1 cellular context compared by ENCODE assay signal in genomic region chr14:31024042-31024480, GRCh38.
TF ChIP-seq lines count a peak whose summit lies in the region.

No MANE protein-coding gene starts in this region.

TF ChIP-seq in HepG2, 621 proteins besides CTCF, POLR2A, EP300 and RAD21 (continued from another document and continues in another):
- TF ChIP-seq, protein P1, sequence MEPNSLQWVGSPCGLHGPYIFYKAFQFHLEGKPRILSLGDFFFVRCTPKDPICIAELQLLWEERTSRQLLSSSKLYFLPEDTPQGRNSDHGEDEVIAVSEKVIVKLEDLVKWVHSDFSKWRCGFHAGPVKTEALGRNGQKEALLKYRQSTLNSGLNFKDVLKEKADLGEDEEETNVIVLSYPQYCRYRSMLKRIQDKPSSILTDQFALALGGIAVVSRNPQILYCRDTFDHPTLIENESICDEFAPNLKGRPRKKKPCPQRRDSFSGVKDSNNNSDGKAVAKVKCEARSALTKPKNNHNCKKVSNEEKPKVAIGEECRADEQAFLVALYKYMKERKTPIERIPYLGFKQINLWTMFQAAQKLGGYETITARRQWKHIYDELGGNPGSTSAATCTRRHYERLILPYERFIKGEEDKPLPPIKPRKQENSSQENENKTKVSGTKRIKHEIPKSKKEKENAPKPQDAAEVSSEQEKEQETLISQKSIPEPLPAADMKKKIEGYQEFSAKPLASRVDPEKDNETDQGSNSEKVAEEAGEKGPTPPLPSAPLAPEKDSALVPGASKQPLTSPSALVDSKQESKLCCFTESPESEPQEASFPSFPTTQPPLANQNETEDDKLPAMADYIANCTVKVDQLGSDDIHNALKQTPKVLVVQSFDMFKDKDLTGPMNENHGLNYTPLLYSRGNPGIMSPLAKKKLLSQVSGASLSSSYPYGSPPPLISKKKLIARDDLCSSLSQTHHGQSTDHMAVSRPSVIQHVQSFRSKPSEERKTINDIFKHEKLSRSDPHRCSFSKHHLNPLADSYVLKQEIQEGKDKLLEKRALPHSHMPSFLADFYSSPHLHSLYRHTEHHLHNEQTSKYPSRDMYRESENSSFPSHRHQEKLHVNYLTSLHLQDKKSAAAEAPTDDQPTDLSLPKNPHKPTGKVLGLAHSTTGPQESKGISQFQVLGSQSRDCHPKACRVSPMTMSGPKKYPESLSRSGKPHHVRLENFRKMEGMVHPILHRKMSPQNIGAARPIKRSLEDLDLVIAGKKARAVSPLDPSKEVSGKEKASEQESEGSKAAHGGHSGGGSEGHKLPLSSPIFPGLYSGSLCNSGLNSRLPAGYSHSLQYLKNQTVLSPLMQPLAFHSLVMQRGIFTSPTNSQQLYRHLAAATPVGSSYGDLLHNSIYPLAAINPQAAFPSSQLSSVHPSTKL (CRISPR knock-in tag; IDR thresholded peaks at IDR 0.05): peak; percentile 89
- TF ChIP-seq DPF2 (CRISPR knock-in tag; IDR thresholded peaks at IDR 0.05; ENCODE audit: borderline replicate concordance, low read depth) (peak; percentile 56; the same call in 1 of the 2 replicates), SOX6 (IDR thresholded peaks at IDR 0.05) (no peak), SOX6 (CRISPR knock-in tag; IDR thresholded peaks at IDR 0.05) (0 out of 2 replicates have a peak, but pooled peaks have one; percentile 40), HNRNPH1 (optimal IDR thresholded peaks at IDR 0.05; ENCODE audit: low read depth, low read length) (no peak), YEATS2 (CRISPR knock-in tag; IDR thresholded peaks at IDR 0.05; ENCODE audit: borderline replicate concordance) (0 out of 2 replicates have a peak, but pooled peaks have one; percentile 24), ATF2 (CRISPR knock-in tag; IDR thresholded peaks at IDR 0.05) (peak; percentile 52; the same call in 1 of the 2 replicates), MLLT10 (CRISPR knock-in tag; IDR thresholded peaks at IDR 0.05) (0 out of 2 replicates have a peak, but pooled peaks have one; percentile 67), KAT8 (CRISPR knock-in tag; IDR thresholded peaks at IDR 0.05) (peak; percentile 73), BCL3 (CRISPR knock-in tag; IDR thresholded peaks at IDR 0.05) (no peak), HOXA5 (CRISPR knock-in tag; IDR thresholded peaks at IDR 0.05) (peak; percentile 78; the same call in 1 of the 2 replicates), SMARCE1 (IDR thresholded peaks at IDR 0.05; ENCODE audit: borderline replicate concordance) (peak; percentile 53; the same call in 1 of the 2 replicates), YEATS4 (CRISPR knock-in tag; IDR thresholded peaks at IDR 0.05; ENCODE audit: borderline replicate concordance) (peak; percentile 59), NKX3-1 (CRISPR knock-in tag; IDR thresholded peaks at IDR 0.05) (peak; percentile 68; the same call in 1 of the 2 replicates), GATAD1 (CRISPR knock-in tag; IDR thresholded peaks at IDR 0.05) (peak; percentile 6; the same call in 1 of the 2 replicates), CEBPG (CRISPR knock-in tag; IDR thresholded peaks at IDR 0.05) (peak; percentile 91), SOX13 (IDR thresholded peaks at IDR 0.05) (no peak), SOX13 (CRISPR knock-in tag; conservative IDR thresholded peaks at IDR 0.05 in 1 of 2, IDR thresholded peaks at IDR 0.05 in 1 of 2) (peak in 1 of 2 experiments; percentile 56; a peak in 2 of 4 replicates), HNRNPUL1 (IDR thresholded peaks at IDR 0.05; ENCODE audit: low read depth, low read length) (0 out of 2 replicates have a peak, but pooled peaks have one; percentile 57), HOMEZ (CRISPR knock-in tag; IDR thresholded peaks at IDR 0.05; ENCODE audit: low read depth) (peak; percentile 39; the same call in 1 of the 2 replicates), MAZ (IDR thresholded peaks at IDR 0.05; ENCODE audit: borderline replicate concordance, low read depth, low read length) (no peak), MAZ (CRISPR knock-in tag; IDR thresholded peaks at IDR 0.05; ENCODE audit: low read depth) (no peak), MED1 (CRISPR knock-in tag; IDR thresholded peaks at IDR 0.05) (peak; percentile 62), HMGA1 (CRISPR knock-in tag; conservative IDR thresholded peaks at IDR 0.05) (no peak), ZNF580 (CRISPR knock-in tag; IDR thresholded peaks at IDR 0.05; ENCODE audit: borderline replicate concordance, low read depth) (no peak), MTA3 (CRISPR knock-in tag; IDR thresholded peaks at IDR 0.05) (no peak), MAFF (IDR thresholded peaks at IDR 0.05; ENCODE audit: low read depth, low read length) (no peak), FOXK1 (CRISPR knock-in tag; IDR thresholded peaks at IDR 0.05; ENCODE audit: borderline replicate concordance, low read depth) (peak; percentile 52; the same call in 1 of the 2 replicates), CHD2 (IDR thresholded peaks at IDR 0.05; ENCODE audit: low read depth, low read length) (no peak), FOXJ3 (CRISPR knock-in tag; IDR thresholded peaks at IDR 0.05; ENCODE audit: borderline replicate concordance) (peak; percentile 71; the same call in 1 of the 2 replicates), NCOA2 (CRISPR knock-in tag; IDR thresholded peaks at IDR 0.05) (peak; percentile 11; the same call in 1 of the 2 replicates), ESRRA (CRISPR knock-in tag; IDR thresholded peaks at IDR 0.05; ENCODE audit: low read depth) (0 out of 2 replicates have a peak, but pooled peaks have one; percentile 54), SMYD3 (CRISPR knock-in tag; IDR thresholded peaks at IDR 0.05) (0 out of 2 replicates have a peak, but pooled peaks have one; percentile 29), HBP1 (CRISPR knock-in tag; IDR thresholded peaks at IDR 0.05; ENCODE audit: low read depth) (0 out of 2 replicates have a peak, but pooled peaks have one; percentile 6), CREM (IDR thresholded peaks at IDR 0.05) (peak; percentile 21; the same call in 1 of the 2 replicates), CREM (CRISPR knock-in tag; IDR thresholded peaks at IDR 0.05) (no peak), ARID3A (IDR thresholded peaks at IDR 0.05; ENCODE audit: low read depth, low read length) (peak; percentile 34; the same call in 1 of the 2 replicates), MLXIP (CRISPR knock-in tag; IDR thresholded peaks at IDR 0.05; ENCODE audit: borderline replicate concordance) (peak; percentile 43; the same call in 1 of the 2 replicates)
- TF ChIP-seq, protein P2, sequence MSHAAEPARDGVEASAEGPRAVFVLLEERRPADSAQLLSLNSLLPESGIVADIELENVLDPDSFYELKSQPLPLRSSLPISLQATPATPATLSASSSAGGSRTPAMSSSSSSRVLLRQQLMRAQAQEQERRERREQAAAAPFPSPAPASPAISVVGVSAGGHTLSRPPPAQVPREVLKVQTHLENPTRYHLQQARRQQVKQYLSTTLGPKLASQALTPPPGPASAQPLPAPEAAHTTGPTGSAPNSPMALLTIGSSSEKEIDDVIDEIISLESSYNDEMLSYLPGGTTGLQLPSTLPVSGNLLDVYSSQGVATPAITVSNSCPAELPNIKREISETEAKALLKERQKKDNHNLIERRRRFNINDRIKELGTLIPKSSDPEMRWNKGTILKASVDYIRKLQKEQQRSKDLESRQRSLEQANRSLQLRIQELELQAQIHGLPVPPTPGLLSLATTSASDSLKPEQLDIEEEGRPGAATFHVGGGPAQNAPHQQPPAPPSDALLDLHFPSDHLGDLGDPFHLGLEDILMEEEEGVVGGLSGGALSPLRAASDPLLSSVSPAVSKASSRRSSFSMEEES (CRISPR knock-in tag; IDR thresholded peaks at IDR 0.05): 0 out of 2 replicates have a peak, but pooled peaks have one; percentile 8
- TF ChIP-seq, protein P3, sequence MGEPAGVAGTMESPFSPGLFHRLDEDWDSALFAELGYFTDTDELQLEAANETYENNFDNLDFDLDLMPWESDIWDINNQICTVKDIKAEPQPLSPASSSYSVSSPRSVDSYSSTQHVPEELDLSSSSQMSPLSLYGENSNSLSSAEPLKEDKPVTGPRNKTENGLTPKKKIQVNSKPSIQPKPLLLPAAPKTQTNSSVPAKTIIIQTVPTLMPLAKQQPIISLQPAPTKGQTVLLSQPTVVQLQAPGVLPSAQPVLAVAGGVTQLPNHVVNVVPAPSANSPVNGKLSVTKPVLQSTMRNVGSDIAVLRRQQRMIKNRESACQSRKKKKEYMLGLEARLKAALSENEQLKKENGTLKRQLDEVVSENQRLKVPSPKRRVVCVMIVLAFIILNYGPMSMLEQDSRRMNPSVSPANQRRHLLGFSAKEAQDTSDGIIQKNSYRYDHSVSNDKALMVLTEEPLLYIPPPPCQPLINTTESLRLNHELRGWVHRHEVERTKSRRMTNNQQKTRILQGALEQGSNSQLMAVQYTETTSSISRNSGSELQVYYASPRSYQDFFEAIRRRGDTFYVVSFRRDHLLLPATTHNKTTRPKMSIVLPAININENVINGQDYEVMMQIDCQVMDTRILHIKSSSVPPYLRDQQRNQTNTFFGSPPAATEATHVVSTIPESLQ (CRISPR knock-in tag; conservative IDR thresholded peaks at IDR 0.05): 0 out of 2 replicates have a peak, but pooled peaks have one; percentile 22
